20 cellular contexts compared by ENCODE assay signal in the genomic region with DNA sequence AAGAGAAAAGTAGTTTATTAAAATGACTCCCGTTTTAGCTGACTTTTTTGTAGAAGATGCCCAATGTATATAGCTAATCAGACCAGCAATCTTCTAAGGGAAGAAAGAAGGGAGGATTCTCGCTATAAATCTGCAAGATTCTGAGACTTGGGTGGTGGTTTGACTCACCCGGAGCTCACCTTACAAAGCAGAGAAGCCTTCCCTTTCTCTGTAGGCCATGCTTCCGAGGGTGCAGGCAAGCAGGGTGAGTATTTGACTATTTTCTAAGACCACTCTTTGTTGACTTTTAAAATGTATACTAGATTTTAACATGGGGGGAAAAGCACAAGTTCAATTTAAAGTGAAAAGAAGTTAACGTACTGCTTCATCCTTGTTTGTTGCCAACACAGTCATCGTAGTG. TPM values are rescaled to one million over a fixed set of nuclear protein-coding genes. Genes with fewer than 3 reads are reported as not detected.
"Had no signal": no experiment of that assay in that cellular context is flagged by ENCODE, and none has a peak within 500 bp of the region (broad histone marks: within the 10 kb centered on the region; RNA-seq: fewer than 3 reads in every experiment).

No MANE protein-coding gene starts in this region.

- H3K9me3 Mint-ChIP-seq: activated naive CD4-positive, alpha-beta T cell treated with anti-CD3 and anti-CD28 coated beads, Interleukin-2, amount 50 U/mL, for 24 hours; dendritic cell treated with granulocyte-macrophage colony-stimulating factor and Interleukin-4, amounts not matched to agents 40 ng/mL and 50 ng/mL, for 4 days; natural killer cell treated with Interleukin-12 subunit alpha and Interleukin-12 subunit beta and Interleukin-15 and Interleukin-18, amount 100 ng/mL, for 72 hours had no signal

- H3K36me3 ChIP-seq: brain microvascular endothelial cell, spleen, upper lobe of left lung had no signal

- H3K27ac Mint-ChIP-seq: activated naive CD4-positive, alpha-beta T cell treated with anti-CD3 and anti-CD28 coated beads, Interleukin-2, amount 50 U/mL, for 24 hours; dendritic cell treated with granulocyte-macrophage colony-stimulating factor and Interleukin-4, amounts not matched to agents 40 ng/mL and 50 ng/mL, for 4 days; natural killer cell treated with Interleukin-12 subunit alpha and Interleukin-12 subunit beta and Interleukin-15 and Interleukin-18, amount 100 ng/mL, for 72 hours had no signal

- DNase-seq: activated effector memory CD4-positive, alpha-beta T cell treated with Interleukin-2 at 50 U/mL for 16 hours; activated T-cell treated with anti-CD3 and anti-CD28 coated beads for 4 hours; brain microvascular endothelial cell; left colon; mammary epithelial cell; psoas muscle; spleen; stimulated activated CD4-positive, alpha-beta T cell treated with anti-CD3 and anti-CD28 coated beads, Interleukin-1b, Interleukin-23, amount 100 ng/mL, for 48 hours; substantia nigra; upper lobe of left lung had no signal

- H3K4me3 ChIP-seq: hepatocyte, psoas muscle, spleen, upper lobe of left lung had no signal

- H3K4me3 Mint-ChIP-seq: activated naive CD4-positive, alpha-beta T cell treated with anti-CD3 and anti-CD28 coated beads, Interleukin-2, amount 50 U/mL, for 24 hours; dendritic cell treated with granulocyte-macrophage colony-stimulating factor and Interleukin-4, amounts not matched to agents 40 ng/mL and 50 ng/mL, for 4 days had no signal

- H3K9me3 ChIP-seq: psoas muscle, upper lobe of left lung had no signal

- H3K79me2 ChIP-seq: hepatocyte had no signal

- ATAC-seq: left colon; natural killer cell treated with Interleukin-12 subunit alpha and Interleukin-12 subunit beta and Interleukin-15 and Interleukin-18, amount 100 ng/mL, for 72 hours; psoas muscle; sciatic nerve; SK-N-SH treated with all-trans-retinoic acid at 6 μM for 48 hours had no signal

- H3K27ac ChIP-seq: brain microvascular endothelial cell, hepatocyte, psoas muscle, spleen, upper lobe of left lung had no signal

- H3K4me2 ChIP-seq: hepatocyte had no signal

- H2AFZ ChIP-seq: hepatocyte had no signal

RNA-seq across cellular contexts. Expression of a gene that starts 2.7 kb away (rescaled TPM):
- total RNA-seq: epithelial cell of proximal tubule; hepatocyte; left colon; mammary epithelial cell; mucosa of gallbladder; osteoblast; psoas muscle; sciatic nerve; spleen; T-helper 2 cell treated with Interferon-gamma antibody and Interleukin-4, amounts not matched to agents 100 ng/mL and 5 ng/mL, for 36 hours; upper lobe of left lung had no signal
- polyA plus RNA-seq: hepatocyte, mammary epithelial cell, psoas muscle, spleen had no signal
